In genomic region chr14:101564444-101564776, GRCh38 we compare ENCODE assay signal across 27 cellular contexts. TPM values are rescaled to one million over a fixed set of nuclear protein-coding genes. Genes with fewer than 3 reads are reported as not detected.
DNase-seq lines count a peak whose midpoint lies in the region; ATAC-seq and TF ChIP-seq lines count a peak whose summit lies in the region.
"Had no signal": no experiment of that assay in that cellular context is flagged by ENCODE, and none has a peak within 500 bp of the region (broad histone marks: within the 10 kb centered on the region; RNA-seq: fewer than 3 reads in every experiment).

No MANE protein-coding gene starts in this region.

- H3K4me1 ChIP-seq in HUES64 (ENCODE audit: insufficient read depth, low read length): peaks cover 6% of the 10 kb centered on the region; the same call in 1 of the 2 replicates
- H3K4me1 ChIP-seq in hepatocyte (ENCODE audit: insufficient read depth): peaks cover 16% of the 10 kb centered on the region
- H3K4me1 ChIP-seq in naive thymus-derived CD4-positive, alpha-beta T cell (ENCODE audit: control insufficient read depth in 2 of 2, insufficient read depth in 2 of 2, low read length in 2 of 2): no peaks in the 10 kb centered on the region
- H3K4me1 ChIP-seq: SJCRH30 had no signal

- H3K27ac ChIP-seq in HUES64 (ENCODE audit: low read depth, low read length) (no peak overlapping the region), hepatocyte (no peak overlapping the region)
- H3K27ac ChIP-seq in naive thymus-derived CD4-positive, alpha-beta T cell (ENCODE audit: low read depth, low read length): no peak overlapping the region
- H3K27ac ChIP-seq: brain microvascular endothelial cell, SJCRH30, stomach, tibial artery had no signal

- H3K4me2 ChIP-seq in hepatocyte: peak overlapping the region; percentile 93

- no peaks in the 10 kb centered on the region for H3K36me3 ChIP-seq in HUES64 (ENCODE audit: insufficient read depth, low read length)
- H3K36me3 ChIP-seq in hepatocyte (replicated peaks; ENCODE audit: insufficient read depth, low read depth): no peaks in the 10 kb centered on the region
- H3K36me3 ChIP-seq in naive thymus-derived CD4-positive, alpha-beta T cell (ENCODE audit: control insufficient read depth in 2 of 3, insufficient read depth in 3 of 3, low read length in 3 of 3): no peaks in the 10 kb centered on the region
- H3K36me3 ChIP-seq: brain microvascular endothelial cell, SJCRH30, stomach, tibial artery had no signal

- H3K4me1 Mint-ChIP-seq in nephron: peaks cover 21% of the 10 kb centered on the region
- H3K4me1 Mint-ChIP-seq in type B pancreatic cell (ENCODE audit: unreplicated experiment): peaks cover 15% of the 10 kb centered on the region
- peaks cover 0 to 16% (median 13%) of the 10 kb centered on the region in 7 donors for H3K4me1 Mint-ChIP-seq in naive thymus-derived CD4-positive, alpha-beta T cell

- H3K4me3 Mint-ChIP-seq in nephron (peak overlapping the region; percentile 27 to 38 (median 34)), type B pancreatic cell (peak overlapping the region; percentile 76)
- H3K4me3 Mint-ChIP-seq in naive thymus-derived CD4-positive, alpha-beta T cell: peak overlapping the region in 1 of 10 donors; percentile 18
- H3K4me3 Mint-ChIP-seq: CD8-positive, alpha-beta memory T cell had no signal

- H3K9me2 ChIP-seq in hepatocyte (replicated peaks; ENCODE audit: insufficient read depth): no peaks in the 10 kb centered on the region

- H3K9me3 ChIP-seq in HUES64 (ENCODE audit: insufficient read depth, low read depth, low read length): peaks cover 10% of the 10 kb centered on the region
- no peaks in the 10 kb centered on the region for H3K9me3 ChIP-seq in hepatocyte (ENCODE audit: low read depth)
- peaks cover 0 to 10% (median 0%) of the 10 kb centered on the region in 3 experiments for H3K9me3 ChIP-seq in naive thymus-derived CD4-positive, alpha-beta T cell (ENCODE audit: control insufficient read depth in 2 of 3, low read length in 3 of 3)
- H3K9me3 ChIP-seq: SJCRH30 had no signal

- peaks cover 90% of the 10 kb centered on the region for H3K27me3 Mint-ChIP-seq in nephron (ENCODE audit: low read depth)
- H3K27me3 Mint-ChIP-seq in type B pancreatic cell: peaks cover 79% of the 10 kb centered on the region
- H3K27me3 Mint-ChIP-seq in naive thymus-derived CD4-positive, alpha-beta T cell: peaks cover 47 to 71% (median 61%) of the 10 kb centered on the region in 5 donors

- H3K36me3 Mint-ChIP-seq in nephron (ENCODE audit: low read depth) (no peaks in the 10 kb centered on the region), type B pancreatic cell (no peaks in the 10 kb centered on the region)
- H3K36me3 Mint-ChIP-seq in naive thymus-derived CD4-positive, alpha-beta T cell: peaks cover 0 to 9% (median 0%) of the 10 kb centered on the region in 5 donors
- H3K36me3 Mint-ChIP-seq: CD8-positive, alpha-beta memory T cell had no signal

- POLR2A ChIA-PET in naive thymus-derived CD4-positive, alpha-beta T cell (lab: Charles Lee): no interaction called here

- peak overlapping the region; percentile 49 for H2AFZ ChIP-seq in hepatocyte

- WGBS in HUES64: 3% methylated on average over 21 of the region's 21 CpGs
- WGBS in hepatocyte (ENCODE audit: low lambda C conversion rate, missing lambda C conversion rate): 2% methylated on average over 21 of the region's 21 CpGs

- H4K20me1 ChIP-seq in hepatocyte (ENCODE audit: insufficient read depth, poor library complexity, severe bottlenecking): no peaks in the 10 kb centered on the region

- CTCF ChIA-PET in naive thymus-derived CD4-positive, alpha-beta T cell (lab: Charles Lee): no interaction called here

- H3K27ac Mint-ChIP-seq in nephron (no peak overlapping the region), type B pancreatic cell (no peak overlapping the region)
- H3K27ac Mint-ChIP-seq in naive thymus-derived CD4-positive, alpha-beta T cell: no peak overlapping the region
- H3K27ac Mint-ChIP-seq: CD8-positive, alpha-beta memory T cell had no signal

- peaks cover 8% of the 10 kb centered on the region for H3K79me2 ChIP-seq in hepatocyte

- TF ChIP-seq CTCF in hepatocyte (IDR thresholded peaks at IDR 0.05; ENCODE audit: poor library complexity) (no peak), nephron (IDR thresholded peaks at IDR 0.05; ENCODE audit: unreplicated experiment in 3 of 3) (no peak), type B pancreatic cell (conservative IDR thresholded peaks at IDR 0.05) (no peak)

- peak overlapping the region; percentile 49 for H3K4me3 ChIP-seq in HUES64 (ENCODE audit: low read length)
- no peak overlapping the region for H3K4me3 ChIP-seq in hepatocyte
- no peak overlapping the region for H3K4me3 ChIP-seq in naive thymus-derived CD4-positive, alpha-beta T cell (ENCODE audit: low read length)
- H3K4me3 ChIP-seq: SJCRH30 had no signal

- DNase-seq in hepatocyte (ENCODE audit: low spot score) (no peak), type B pancreatic cell (ENCODE audit: extremely low spot score, unreplicated experiment) (no peak), NCI-H82 (lab: John Stamatoyannopoulos, UW) (no peak)
- no peak for DNase-seq in naive thymus-derived CD4-positive, alpha-beta T cell
- DNase-seq: activated CD4-positive, CD25-positive, alpha-beta regulatory T cell treated with anti-CD3 and anti-CD28 coated beads, Interleukin-2, amount 50 U/mL, for 72 hours; activated CD8-positive, alpha-beta memory T cell treated with anti-CD3 and anti-CD28 coated beads for 24 hours; activated T-cell treated with anti-CD3 and anti-CD28 coated beads, Interleukin-2, amount 50 U/mL, for 1 hour; AML-193; brain microvascular endothelial cell; CD8-positive, alpha-beta memory T cell; effector memory CD4-positive, alpha-beta T cell; hippocampal formation; mammary epithelial cell; NCI-H2171; NCI-H524; NK-92 treated with Interleukin-12 subunit alpha and Interleukin-12 subunit beta, amount 100 ng/mL, for 24 hours; SJCRH30; stomach; T-helper 1 cell; tibial artery had no signal

- peaks cover 98% of the 10 kb centered on the region for H3K27me3 ChIP-seq in HUES64 (ENCODE audit: insufficient read depth, low read length)
- peaks cover 63% of the 10 kb centered on the region for H3K27me3 ChIP-seq in hepatocyte
- peaks cover 3 to 5% of the 10 kb centered on the region in 2 donors for H3K27me3 ChIP-seq in naive thymus-derived CD4-positive, alpha-beta T cell (ENCODE audit: control insufficient read depth in 2 of 2, insufficient read depth in 2 of 2, low read length in 2 of 2)
- H3K27me3 ChIP-seq: SJCRH30 had no signal

- ATAC-seq in naive thymus-derived CD4-positive, alpha-beta T cell: no peak
- ATAC-seq in GM18907 (IDR thresholded peaks at IDR 0.05; ENCODE audit: unreplicated experiment): no peak
- ATAC-seq: esophagus mucosa had no signal

- intact Hi-C loops in naive thymus-derived CD4-positive, alpha-beta T cell (cut with micrococcal nuclease): loop anchor here in 1 of 2 donors (10.0 kb wide), 1 partner anchor 110 kb away; no protein-coding TSS in a partner anchor

- no peak overlapping the region for H3K9ac ChIP-seq in HUES64 (ENCODE audit: low read depth, low read length)

- H3K9me3 Mint-ChIP-seq in nephron (peaks cover 3% of the 10 kb centered on the region), type B pancreatic cell (no peaks in the 10 kb centered on the region)
- H3K9me3 Mint-ChIP-seq in naive thymus-derived CD4-positive, alpha-beta T cell: peaks cover 0 to 16% (median 3%) of the 10 kb centered on the region in 11 donors

RNA-seq across cellular contexts. Expression of gene DIO3, which starts 3.1 kb away (rescaled TPM):
- polyA plus RNA-seq in HUES64 (2013, experiment 1 of 2): 1.3 TPM
- polyA plus RNA-seq in HUES64 (2013, experiment 2 of 2): 1.1 TPM
- total RNA-seq in hepatocyte: 51.1 and 51.3 TPM in 2 replicates
- 18.4 and 27.6 TPM in 2 replicates for polyA plus RNA-seq in hepatocyte
- total RNA-seq in type B pancreatic cell (ENCODE audit: low replicate concordance): 4.9 and 16.1 TPM in 2 replicates
- total RNA-seq in naive thymus-derived CD4-positive, alpha-beta T cell: not detected
- polyA plus RNA-seq in naive thymus-derived CD4-positive, alpha-beta T cell: not detected
- total RNA-seq: CD8-positive, alpha-beta memory T cell; G401; H4; HT1080; mammary epithelial cell; SJCRH30 had no signal
- polyA plus RNA-seq: CD8-positive, alpha-beta memory T cell; mammary epithelial cell had no signal
